In genomic region chr9:124344291-124345050, GRCh38 we compare ENCODE assay signal across 27 cellular contexts.
DNase-seq lines count a peak whose midpoint lies in the region; ATAC-seq, FAIRE-seq and TF ChIP-seq lines count a peak whose summit lies in the region.
"Had no signal": no experiment of that assay in that cellular context is flagged by ENCODE, and none has a peak within 500 bp of the region (broad histone marks: within the 10 kb centered on the region; RNA-seq: fewer than 3 reads in every experiment).

No MANE protein-coding gene starts in this region.

- TF ChIP-seq CTCF in GM12878 (IDR thresholded peaks at IDR 0.05 in 2 of 3, conservative IDR thresholded peaks at IDR 0.05 in 1 of 3; ENCODE audit: control insufficient read depth in 2 of 3, extremely low read depth in 1 of 3, insufficient read depth in 1 of 3, low read depth in 3 of 3, low read length in 3 of 3) (no peak), HepG2 (CRISPR knock-in tag; IDR thresholded peaks at IDR 0.05) (no peak)
- no peak for TF ChIP-seq CTCF in CD8-positive, alpha-beta T cell (IDR thresholded peaks at IDR 0.05)

- in situ Hi-C loops in GM12878 (cut with MboI), result no loop called here
- in situ Hi-C loops in HepG2 (cut with HindIII; ENCODE audit: extremely low pct_ligation_motif_present, low pct_unique_long_range_greater_than_20kb), result no loop called here

- no peak overlapping the region for H3K4me3 Mint-ChIP-seq in CD8-positive, alpha-beta T cell
- H3K4me3 Mint-ChIP-seq: activated CD4-positive, alpha-beta T cell treated with anti-CD3 and anti-CD28 coated beads, Interleukin-2, amount 10 ng/mL, durations not matched to agents 24 days and 14 days; activated naive CD4-positive, alpha-beta T cell treated with anti-CD3 and anti-CD28 coated beads for 36 hours; effector memory CD8-positive, alpha-beta T cell had no signal

- H3K4me3 ChIP-seq in GM12878, result no peak overlapping the region
- no peak overlapping the region for H3K4me3 ChIP-seq in HepG2 (replicated peaks in 1 of 3; ENCODE audit: insufficient read depth in 1 of 3, low read depth in 2 of 3, low read length in 3 of 3)
- no peak overlapping the region for H3K4me3 ChIP-seq in CD8-positive, alpha-beta T cell (ENCODE audit: low read depth, low read length)
- H3K4me3 ChIP-seq: breast epithelium, colonic mucosa, gastroesophageal sphincter, GM23248, stomach, transverse colon had no signal

- peak; percentile 13 for TF ChIP-seq POLR2A in GM19193 (IDR thresholded peaks at IDR 0.05; ENCODE audit: extremely low read depth, insufficient read depth, insufficient read length)
- no peak; the same call in 1 of the 2 replicates for TF ChIP-seq POLR2A in GM12878 (IDR thresholded peaks at IDR 0.05; ENCODE audit: low read depth, low read length)
- peak in 1 of 2 experiments; percentile 16; a peak in 1 of 4 replicates for TF ChIP-seq POLR2A in HepG2 (IDR thresholded peaks at IDR 0.05; ENCODE audit: insufficient read depth in 1 of 2, low read depth in 2 of 2, low read length in 2 of 2)

- no peak overlapping the region for H3K27ac Mint-ChIP-seq in CD8-positive, alpha-beta T cell
- H3K27ac Mint-ChIP-seq: activated CD4-positive, alpha-beta T cell treated with anti-CD3 and anti-CD28 coated beads, Interleukin-2, amount 10 ng/mL, durations not matched to agents 24 days and 14 days; activated naive CD4-positive, alpha-beta T cell treated with anti-CD3 and anti-CD28 coated beads for 36 hours had no signal

- TF ChIP-seq RAD21 in GM12878 (IDR thresholded peaks at IDR 0.05; ENCODE audit: insufficient read depth, low read depth, low read length) (no peak), HepG2 (CRISPR knock-in tag; IDR thresholded peaks at IDR 0.05) (no peak)

- FAIRE-seq in GM12878 (lab: Jason Lieb, UNC) (no peak), HepG2 (lab: Jason Lieb, UNC) (no peak)
- FAIRE-seq: D721Med, HTR-8/SVneo, islet of Langerhans had no signal

- POLR2A ChIA-PET in GM12878 (lab: Charles Lee), result no interaction called here
- POLR2A ChIA-PET in HepG2 (lab: Yijun Ruan, JAX), result no interaction called here
- POLR2A ChIA-PET in CD8-positive, alpha-beta T cell (lab: Charles Lee), result no interaction called here

- no peaks in the 10 kb centered on the region for H3K4me1 ChIP-seq in GM12878 (ENCODE audit: control insufficient read depth, insufficient read depth, low read length)
- H3K4me1 ChIP-seq in HepG2 (ENCODE audit: insufficient read depth, low read length), result no peaks in the 10 kb centered on the region
- H3K4me1 ChIP-seq in CD8-positive, alpha-beta T cell (ENCODE audit: insufficient read depth, low read length), result no peaks in the 10 kb centered on the region
- H3K4me1 ChIP-seq: breast epithelium, colonic mucosa had no signal

- RAD21 ChIA-PET in GM12878 (lab: Charles Lee; ENCODE audit: unreplicated experiment), result no interaction called here

- H3K27ac ChIP-seq in GM12878 (ENCODE audit: control insufficient read depth, insufficient read depth) (no peak overlapping the region), HepG2 (ENCODE audit: extremely low read length, insufficient read depth, low read length) (no peak overlapping the region)
- no peak overlapping the region for H3K27ac ChIP-seq in CD8-positive, alpha-beta T cell (ENCODE audit: low read depth, low read length)
- H3K27ac ChIP-seq: colonic mucosa had no signal

- H3K27me3 ChIP-seq in GM12878 (replicated peaks in 1 of 2; ENCODE audit: control insufficient read depth in 2 of 2, insufficient read depth in 2 of 2, low read length in 1 of 2), result no peaks in the 10 kb centered on the region
- no peaks in the 10 kb centered on the region for H3K27me3 ChIP-seq in HepG2 (ENCODE audit: control insufficient read depth in 1 of 2, insufficient read depth in 2 of 2, low read length in 2 of 2)
- no peaks in the 10 kb centered on the region for H3K27me3 ChIP-seq in CD8-positive, alpha-beta T cell (ENCODE audit: insufficient read depth, low read length)
- H3K27me3 ChIP-seq: breast epithelium, colonic mucosa, gastroesophageal sphincter, stomach, transverse colon had no signal

- H3K9ac ChIP-seq in GM12878 (ENCODE audit: control insufficient read depth, insufficient read depth, low read length) (no peak overlapping the region), HepG2 (ENCODE audit: insufficient read depth, low read depth, low read length) (no peak overlapping the region)
- H3K9ac ChIP-seq: GM23248, SK-N-SH had no signal

- TF ChIP-seq EP300 in GM12878 (IDR thresholded peaks at IDR 0.05; ENCODE audit: borderline replicate concordance in 1 of 2, control insufficient read depth in 1 of 2, low read depth in 2 of 2, low read length in 2 of 2) (no peak), HepG2 (IDR thresholded peaks at IDR 0.05; ENCODE audit: low read depth in 2 of 2, low read length in 2 of 2) (no peak), HepG2 (CRISPR knock-in tag; IDR thresholded peaks at IDR 0.05; ENCODE audit: borderline replicate concordance) (no peak)

- H3K79me2 ChIP-seq in GM12878 (ENCODE audit: control insufficient read depth, insufficient read depth, low read length) (no peaks in the 10 kb centered on the region), HepG2 (ENCODE audit: insufficient read depth, low read length) (no peaks in the 10 kb centered on the region)

- H3K9me3 ChIP-seq in GM12878 (replicated peaks; ENCODE audit: control insufficient read depth, insufficient read depth, low read length), result no peaks in the 10 kb centered on the region
- no peaks in the 10 kb centered on the region for H3K9me3 ChIP-seq in HepG2 (ENCODE audit: low read length)
- no peaks in the 10 kb centered on the region for H3K9me3 ChIP-seq in CD8-positive, alpha-beta T cell (ENCODE audit: low read length)
- H3K9me3 ChIP-seq: breast epithelium, colonic mucosa, gastroesophageal sphincter, SK-N-SH, stomach, transverse colon had no signal

- H3K4me2 ChIP-seq in GM12878 (ENCODE audit: control insufficient read depth, insufficient read depth), result no peak overlapping the region
- H3K4me2 ChIP-seq in HepG2 (ENCODE audit: low read depth, low read length), result no peak overlapping the region

- H3K36me3 ChIP-seq in GM12878 (ENCODE audit: control insufficient read depth in 2 of 2, insufficient read depth in 2 of 2, low read length in 1 of 2) (peaks cover 40 to 63% of the 10 kb centered on the region in 2 experiments; a peak in 3 of 4 replicates), HepG2 (replicated peaks in 1 of 2; ENCODE audit: control insufficient read depth in 1 of 2, insufficient read depth in 2 of 2, low read length in 2 of 2) (peaks cover 37 to 80% of the 10 kb centered on the region in 2 experiments; a peak in 4 of 5 replicates)
- H3K36me3 ChIP-seq in CD8-positive, alpha-beta T cell (ENCODE audit: insufficient read depth, low read length), result peaks cover 8% of the 10 kb centered on the region

- CTCF ChIA-PET in GM12878 (lab: Yijun Ruan, JAX), result interaction anchor here (1.5 kb wide), 1 partner anchor 217 kb away, joined by 3 read pairs; no protein-coding TSS in a partner anchor
- CTCF ChIA-PET in HepG2 (lab: Yijun Ruan, JAX; ENCODE audit: low intra/inter-chr PET ratio, low total read pairs), result no interaction called here
- CTCF ChIA-PET in CD8-positive, alpha-beta T cell (lab: Charles Lee), result no interaction called here

- no peaks in the 10 kb centered on the region for H3K9me3 Mint-ChIP-seq in CD8-positive, alpha-beta T cell
- H3K9me3 Mint-ChIP-seq: activated CD4-positive, alpha-beta T cell treated with anti-CD3 and anti-CD28 coated beads, Interleukin-2, amount 10 ng/mL, durations not matched to agents 24 days and 14 days; activated naive CD4-positive, alpha-beta T cell treated with anti-CD3 and anti-CD28 coated beads for 36 hours; effector memory CD8-positive, alpha-beta T cell had no signal

- no peaks in the 10 kb centered on the region for H3K4me1 Mint-ChIP-seq in CD8-positive, alpha-beta T cell (ENCODE audit: low read depth)
- H3K4me1 Mint-ChIP-seq: activated CD4-positive, alpha-beta T cell treated with anti-CD3 and anti-CD28 coated beads, Interleukin-2, amount 10 ng/mL, durations not matched to agents 24 days and 14 days had no signal

- peaks cover 18% of the 10 kb centered on the region for H3K36me3 Mint-ChIP-seq in CD8-positive, alpha-beta T cell

- H3K27me3 Mint-ChIP-seq in CD8-positive, alpha-beta T cell (ENCODE audit: low read depth), result no peaks in the 10 kb centered on the region
- H3K27me3 Mint-ChIP-seq: activated CD4-positive, alpha-beta T cell treated with anti-CD3 and anti-CD28 coated beads, Interleukin-2, amount 10 ng/mL, durations not matched to agents 24 days and 14 days; effector memory CD8-positive, alpha-beta T cell had no signal

- BruUV-seq in GM12878 (replicated peaks; lab: Mats Ljungman, UMichigan), result no TSS peak
- no TSS peak for BruUV-seq in HepG2 (replicated peaks; lab: Mats Ljungman, UMichigan)

- H4K20me1 ChIP-seq in GM12878 (ENCODE audit: control insufficient read depth, insufficient read depth), result no peaks in the 10 kb centered on the region
- no peaks in the 10 kb centered on the region for H4K20me1 ChIP-seq in HepG2 (ENCODE audit: insufficient read depth, low read length)

- SMC1A ChIA-PET in GM12878 (lab: Charles Lee; ENCODE audit: uncharacterized antibody, unreplicated experiment), result no interaction called here

- intact Hi-C loops in GM12878 (cut with micrococcal nuclease; ENCODE audit: unreplicated experiment) (no loop called here), HepG2 (cut with micrococcal nuclease; ENCODE audit: unreplicated experiment) (no loop called here), sciatic nerve (cut with DNase I) (no loop called here)
- intact Hi-C loops in CD8-positive, alpha-beta T cell (cut with DNase I, micrococcal nuclease), result no loop called here

- no peak for ATAC-seq in GM12878
- ATAC-seq in HepG2, result no peak
- no peak for ATAC-seq in CD8-positive, alpha-beta T cell
- no peak for ATAC-seq in sciatic nerve
- ATAC-seq in GM21526 (IDR thresholded peaks at IDR 0.05; ENCODE audit: low FRiP score, unreplicated experiment), result no peak
- ATAC-seq: effector memory CD8-positive, alpha-beta T cell; gastroesophageal sphincter had no signal

- 97% methylated on average over 28 of the region's 29 CpGs for WGBS in GM12878 (ENCODE audit: insufficient coverage, insufficient replicate concordance, low lambda C conversion rate, missing lambda C conversion rate)
- 96% methylated on average over 15 of the region's 29 CpGs for WGBS in HepG2 (ENCODE audit: low lambda C conversion rate)

- no peak overlapping the region for H2AFZ ChIP-seq in GM12878 (ENCODE audit: control insufficient read depth, low read depth, low read length)
- H2AFZ ChIP-seq in HepG2 (ENCODE audit: low read length), result no peak overlapping the region
- H2AFZ ChIP-seq: GM23248 had no signal

- DNase-seq in GM12878 (ENCODE audit: low read depth, low spot score) (no peak), HepG2 (ENCODE audit: low spot score) (no peak), retina (peak; percentile 55), sciatic nerve (ENCODE audit: low spot score) (no peak), DMS53 treated with DMSO at 0.1 percent for 48 hours (lab: John Stamatoyannopoulos, UW; ENCODE audit: unreplicated experiment) (no peak)
- no peak for DNase-seq in CD8-positive, alpha-beta T cell
- DNase-seq: activated CD4-positive, alpha-beta T cell treated with anti-CD3 and anti-CD28 coated beads, Interleukin-2, amount 10 ng/mL, durations not matched to agents 24 days and 14 days; activated naive CD4-positive, alpha-beta T cell treated with anti-CD3 and anti-CD28 coated beads for 36 hours; activated T-cell treated with anti-CD3 and anti-CD28 coated beads, Interleukin-2, amount 50 U/mL, for 48 hours; colonic mucosa; effector memory CD8-positive, alpha-beta T cell; GM23248; Kasumi-1; MV-4-11; NCI-H1694; NCI-H526 treated with DMSO at 0.1 percent for 48 hours; nucleus accumbens; SK-N-SH; stomach; transverse colon had no signal
